Comparison of ENCODE assay signal across 25 cellular contexts in genomic region chr2:148165975-148166374, GRCh38.
"Had no signal": no experiment of that assay in that cellular context is flagged by ENCODE, and none has a peak within 500 bp of the region (broad histone marks: within the 10 kb centered on the region; RNA-seq: fewer than 3 reads in every experiment).

No MANE protein-coding gene starts in this region.

- H3K4me1 ChIP-seq: Peyer's patch had no signal

- H3K27ac ChIP-seq: brain microvascular endothelial cell, cardiac muscle cell, Peyer's patch had no signal

- H3K27me3 ChIP-seq: brain microvascular endothelial cell, cardiac muscle cell, Peyer's patch had no signal

- ATAC-seq: activated T-cell treated with anti-CD3 and anti-CD28 coated beads, Interleukin-2, amount 50 U/mL, for 4 hours; T-cell had no signal

- FAIRE-seq: TTC549 had no signal

- H3K4me3 ChIP-seq: cardiac muscle cell, Peyer's patch had no signal

- H3K36me3 ChIP-seq: brain microvascular endothelial cell, cardiac muscle cell, Peyer's patch had no signal

- DNase-seq: activated B cell treated with CpG ODN at 0.5 μM for 24 hours; activated CD4-positive, alpha-beta memory T cell treated with anti-CD3 and anti-CD28 coated beads for 36 hours; activated CD4-positive, alpha-beta T cell treated with anti-CD3 and anti-CD28 coated beads for 1 hour; activated CD4-positive, alpha-beta T cell treated with anti-CD3 and anti-CD28 coated beads, Interleukin-2, amount 10 ng/mL, durations not matched to agents 24 days and 14 days; activated CD8-positive, alpha-beta memory T cell treated with anti-CD3 and anti-CD28 coated beads for 24 hours; activated effector memory CD4-positive, alpha-beta T cell treated with anti-CD3 and anti-CD28 coated beads, Interleukin-2, amount 50 U/mL, for 16 hours; activated naive CD4-positive, alpha-beta T cell treated with Interleukin-2 at 50 U/mL for 16 hours; activated naive CD8-positive, alpha-beta T cell treated with anti-CD3 and anti-CD28 coated beads for 36 hours; activated T-cell treated with anti-CD3 and anti-CD28 coated beads, Interleukin-2, amount 50 U/mL, for 4 hours; brain microvascular endothelial cell; MM.1S; NCI-H1105; NCI-H1436; NCI-H187; NCI-H2081; NCI-H510A treated with DMSO at 0.1 percent for 48 hours; NCI-H69; NK-92 treated with Interleukin-12 subunit alpha and Interleukin-12 subunit beta, amount 100 ng/mL, for 24 hours; Peyer's patch; SHP77; T-cell; T-helper 2 cell; T1000 had no signal

- H3K9me3 ChIP-seq: Peyer's patch had no signal
